1 cellular context compared by ENCODE assay signal in genomic region chr1:89821322-89822108, GRCh38.
TF ChIP-seq lines count a peak whose summit lies in the region.

No MANE protein-coding gene starts in this region.

TF ChIP-seq in H1, 55 proteins besides CTCF, POLR2A, EP300 and RAD21:
- TF ChIP-seq FOSL1 (IDR thresholded peaks at IDR 0.05; ENCODE audit: insufficient read depth, low read depth, low read length) (no peak), HDAC2 (IDR thresholded peaks at IDR 0.05; ENCODE audit: borderline replicate concordance in 1 of 2, low read depth in 2 of 2, low read length in 2 of 2) (0 out of 4 replicates have a peak, but pooled peaks of 1 of the 2 experiments have one; percentile 15), SP1 (IDR thresholded peaks at IDR 0.05; ENCODE audit: low read depth, low read length) (no peak), HDAC6 (IDR thresholded peaks at IDR 0.05; ENCODE audit: low read depth, low read length) (no peak), CHD7 (IDR thresholded peaks at IDR 0.05; ENCODE audit: insufficient replicate concordance, low read length) (no peak), SP4 (IDR thresholded peaks at IDR 0.05; ENCODE audit: low read length) (no peak), KDM4A (IDR thresholded peaks at IDR 0.05; ENCODE audit: low read depth, low read length, severe bottlenecking) (peak; percentile 77), MAFK (IDR thresholded peaks at IDR 0.05; ENCODE audit: low read depth, low read length) (no peak), NANOG (IDR thresholded peaks at IDR 0.05; ENCODE audit: insufficient read depth, low read depth, low read length, poor library complexity, severe bottlenecking) (no peak), PHF8 (conservative IDR thresholded peaks at IDR 0.05; ENCODE audit: low read depth, low read length) (peak; percentile 63), MAX (IDR thresholded peaks at IDR 0.05) (0 out of 2 replicates have a peak, but pooled peaks have one; percentile 1), CHD1 (IDR thresholded peaks at IDR 0.05; ENCODE audit: low read depth, low read length) (no peak), KDM5A (IDR thresholded peaks at IDR 0.05; ENCODE audit: low read length) (0 out of 2 replicates have a peak, but pooled peaks have one; percentile 6), CREB1 (IDR thresholded peaks at IDR 0.05) (no peak), YY1 (IDR thresholded peaks at IDR 0.05; ENCODE audit: low read depth, low read length) (no peak), CBX8 (IDR thresholded peaks at IDR 0.05; ENCODE audit: borderline replicate concordance, low read depth, low read length) (no peak), SIX5 (IDR thresholded peaks at IDR 0.05; ENCODE audit: low read depth, low read length) (no peak), TBP (IDR thresholded peaks at IDR 0.05; ENCODE audit: low read depth, low read length) (peak; percentile 20; the same call in 1 of the 2 replicates), RFX5 (IDR thresholded peaks at IDR 0.05; ENCODE audit: borderline replicate concordance, low read depth, low read length) (no peak), USF2 (IDR thresholded peaks at IDR 0.05; ENCODE audit: low read length) (no peak), NRF1 (IDR thresholded peaks at IDR 0.05; ENCODE audit: low read depth, low read length) (0 out of 2 replicates have a peak, but pooled peaks have one; percentile 13), RBBP5 (IDR thresholded peaks at IDR 0.05; ENCODE audit: borderline replicate concordance, low read depth, low read length) (peak; percentile 93; the same call in 1 of the 2 replicates), EGR1 (IDR thresholded peaks at IDR 0.05; ENCODE audit: borderline replicate concordance, low read depth, low read length) (no peak), SAP30 (IDR thresholded peaks at IDR 0.05; ENCODE audit: insufficient read depth, insufficient replicate concordance, low read length) (no peak), SP2 (IDR thresholded peaks at IDR 0.05; ENCODE audit: low read length) (no peak), ASH2L (IDR thresholded peaks at IDR 0.05; ENCODE audit: low read length) (peak; percentile 92), BRCA1 (IDR thresholded peaks at IDR 0.05; ENCODE audit: low read depth, low read length) (no peak), POU5F1 (IDR thresholded peaks at IDR 0.05; ENCODE audit: low read depth, low read length) (no peak), SUZ12 (IDR thresholded peaks at IDR 0.05; ENCODE audit: low read length) (no peak), SRF (IDR thresholded peaks at IDR 0.05; ENCODE audit: low read depth, low read length) (no peak), CTBP2 (IDR thresholded peaks at IDR 0.05; ENCODE audit: borderline replicate concordance, insufficient read depth, insufficient read length, low read length) (no peak), RNF2 (IDR thresholded peaks at IDR 0.05; ENCODE audit: borderline replicate concordance, low read depth, low read length, missing control alignments, poor library complexity, severe bottlenecking) (no peak), TAF1 (IDR thresholded peaks at IDR 0.05; ENCODE audit: low read depth, low read length) (peak; percentile 52; the same call in 1 of the 2 replicates), POLR2AphosphoS5 (IDR thresholded peaks at IDR 0.05; ENCODE audit: low read depth, low read length) (no peak), TEAD4 (IDR thresholded peaks at IDR 0.05; ENCODE audit: low read depth, low read length) (no peak), TCF12 (IDR thresholded peaks at IDR 0.05; ENCODE audit: low read depth, low read length) (no peak), JUND (IDR thresholded peaks at IDR 0.05; ENCODE audit: low read length) (no peak), ATF2 (IDR thresholded peaks at IDR 0.05; ENCODE audit: low read length) (no peak)
